In genomic region chr9:33153001-33153400, GRCh38 we compare ENCODE assay signal across 15 cellular contexts. TPM values are rescaled to one million over a fixed set of nuclear protein-coding genes. Genes with fewer than 3 reads are reported as not detected.
DNase-seq lines count a peak whose midpoint lies in the region; ATAC-seq and TF ChIP-seq lines count a peak whose summit lies in the region.
"Had no signal": no experiment of that assay in that cellular context is flagged by ENCODE, and none has a peak within 500 bp of the region (broad histone marks: within the 10 kb centered on the region; RNA-seq: fewer than 3 reads in every experiment).

No MANE protein-coding gene starts in this region.

- TF ChIP-seq CTCF in OCI-LY7 (conservative IDR thresholded peaks at IDR 0.05; ENCODE audit: low read length) (no peak), endothelial cell (IDR thresholded peaks at IDR 0.05; ENCODE audit: unreplicated experiment) (no peak)

- peak overlapping the region; percentile 95 for H3K27ac Mint-ChIP-seq in activated T-cell treated with anti-CD3 and anti-CD28 coated beads, Interleukin-2, amount 50 U/mL, for 72 hours
- peak overlapping the region; percentile 32 for H3K27ac Mint-ChIP-seq in endothelial cell (ENCODE audit: unreplicated experiment)
- H3K27ac Mint-ChIP-seq in stimulated activated naive B cell treated with anti-CD40 and anti-IgM and Interleukin-4, amounts not matched to agents 10 μg/mL and 1 μg/mL and 100 μg/mL, for 72 hours, result peak overlapping the region; percentile 91

- H3K27me3 Mint-ChIP-seq in activated T-cell treated with anti-CD3 and anti-CD28 coated beads, Interleukin-2, amount 50 U/mL, for 72 hours (ENCODE audit: low read depth), result no peaks in the 10 kb centered on the region
- peaks cover 3% of the 10 kb centered on the region for H3K27me3 Mint-ChIP-seq in endothelial cell (ENCODE audit: unreplicated experiment)
- no peaks in the 10 kb centered on the region for H3K27me3 Mint-ChIP-seq in stimulated activated naive B cell treated with anti-CD40 and anti-IgM and Interleukin-4, amounts not matched to agents 10 μg/mL and 1 μg/mL and 100 μg/mL, for 72 hours

- H3K36me3 ChIP-seq in OCI-LY7 (ENCODE audit: insufficient read depth, low read length), result no peaks in the 10 kb centered on the region
- H3K36me3 ChIP-seq: lower lobe of right lung, SJSA1, thoracic aorta had no signal

- peak overlapping the region; percentile 56 for H3K27ac ChIP-seq in OCI-LY7 (ENCODE audit: low read depth, low read length, poor library complexity, severe bottlenecking)
- H3K27ac ChIP-seq: dorsolateral prefrontal cortex, lower lobe of right lung, SJSA1 had no signal

- ATAC-seq in activated T-cell treated with anti-CD3 and anti-CD28 coated beads, Interleukin-2, amount 50 U/mL, for 72 hours (replicated peaks in 1 of 2), result no peak
- ATAC-seq in stimulated activated naive B cell treated with anti-CD40 and anti-IgM and Interleukin-4, amounts not matched to agents 10 μg/mL and 1 μg/mL and 100 μg/mL, for 72 hours (replicated peaks), result peak; percentile 57 to 61
- ATAC-seq: lower lobe of right lung had no signal

- no peak overlapping the region for H2AFZ ChIP-seq in OCI-LY7 (ENCODE audit: low read length)

- POLR2A ChIA-PET in OCI-LY7 (lab: Charles Lee), result interaction anchor here (0.8 kb wide), 1 partner anchor 23 kb away, joined by 3 read pairs; no protein-coding TSS in a partner anchor

- H3K9me2 ChIP-seq in OCI-LY7 (ENCODE audit: insufficient read depth, low read length), result no peaks in the 10 kb centered on the region

- peak overlapping the region; percentile 57 for H3K4me2 ChIP-seq in OCI-LY7 (ENCODE audit: low read length)

- BruUV-seq in OCI-LY7 (replicated peaks; lab: Mats Ljungman, UMichigan), result no TSS peak

- peaks cover 47% of the 10 kb centered on the region for H3K4me1 ChIP-seq in OCI-LY7 (ENCODE audit: insufficient read depth, low read length, poor library complexity, severe bottlenecking)

- H3K4me3 ChIP-seq in OCI-LY7 (ENCODE audit: low read depth, low read length, poor library complexity, severe bottlenecking), result no peak overlapping the region
- H3K4me3 ChIP-seq: dorsolateral prefrontal cortex, lower lobe of right lung, SJSA1, thoracic aorta had no signal

- DNase-seq in activated T-cell treated with anti-CD3 and anti-CD28 coated beads, Interleukin-2, amount 50 U/mL, for 72 hours, result no peak
- no peak for DNase-seq in activated T-cell treated with anti-CD3 and anti-CD28 coated beads for 4 hours
- no peak for DNase-seq in OCI-LY7 (ENCODE audit: low spot score)
- DNase-seq in endothelial cell (ENCODE audit: low spot score), result no peak
- no peak for DNase-seq in stimulated activated naive B cell treated with anti-CD40 and anti-IgM and Interleukin-4, amounts not matched to agents 10 μg/mL and 1 μg/mL and 100 μg/mL, for 72 hours
- no peak for DNase-seq in H4 (ENCODE audit: low spot score)
- no peak for DNase-seq in NCI-H748 treated with DMSO at 0.1 percent for 48 hours (lab: John Stamatoyannopoulos, UW)
- no peak for DNase-seq in epidermal melanocyte (ENCODE audit: insufficient read length, low spot score)
- DNase-seq: activated CD8-positive, alpha-beta memory T cell treated with anti-CD3 and anti-CD28 coated beads, Interleukin-2, amount 50 U/mL, for 4 hours; dorsolateral prefrontal cortex; lower lobe of right lung; NCI-H2081 treated with DMSO at 0.1 percent for 48 hours; NK-92 treated with Interleukin-12 subunit alpha and Interleukin-12 subunit beta, amount 100 ng/mL, for 24 hours had no signal

- peaks cover 91% of the 10 kb centered on the region for H3K79me2 ChIP-seq in OCI-LY7 (ENCODE audit: insufficient read depth, low read depth, low read length)

- H3K9me3 ChIP-seq in OCI-LY7 (ENCODE audit: low read length), result no peaks in the 10 kb centered on the region
- H3K9me3 ChIP-seq: lower lobe of right lung, SJSA1, thoracic aorta had no signal

- H4K20me1 ChIP-seq in OCI-LY7 (ENCODE audit: insufficient read depth, low read length), result peaks cover 18% of the 10 kb centered on the region

- peaks cover 0 to 6% of the 10 kb centered on the region in 2 donors for H3K36me3 Mint-ChIP-seq in activated T-cell treated with anti-CD3 and anti-CD28 coated beads, Interleukin-2, amount 50 U/mL, for 72 hours (ENCODE audit: insufficient read depth in 2 of 2)
- H3K36me3 Mint-ChIP-seq in endothelial cell (ENCODE audit: low read depth, unreplicated experiment), result peaks cover 6% of the 10 kb centered on the region
- H3K36me3 Mint-ChIP-seq in stimulated activated naive B cell treated with anti-CD40 and anti-IgM and Interleukin-4, amounts not matched to agents 10 μg/mL and 1 μg/mL and 100 μg/mL, for 72 hours, result peaks cover 8 to 17% of the 10 kb centered on the region in 2 donors

- peak overlapping the region in 1 of 2 donors; percentile 88 for H3K4me3 Mint-ChIP-seq in activated T-cell treated with anti-CD3 and anti-CD28 coated beads, Interleukin-2, amount 50 U/mL, for 72 hours
- H3K4me3 Mint-ChIP-seq in endothelial cell (ENCODE audit: unreplicated experiment), result no peak overlapping the region
- peak overlapping the region; percentile 36 to 67 for H3K4me3 Mint-ChIP-seq in stimulated activated naive B cell treated with anti-CD40 and anti-IgM and Interleukin-4, amounts not matched to agents 10 μg/mL and 1 μg/mL and 100 μg/mL, for 72 hours

- H3K4me1 Mint-ChIP-seq in activated T-cell treated with anti-CD3 and anti-CD28 coated beads, Interleukin-2, amount 50 U/mL, for 72 hours (ENCODE audit: low read depth), result peaks cover 80% of the 10 kb centered on the region
- H3K4me1 Mint-ChIP-seq in endothelial cell (ENCODE audit: unreplicated experiment), result peaks cover 70% of the 10 kb centered on the region
- peaks cover 54 to 87% of the 10 kb centered on the region in 2 donors for H3K4me1 Mint-ChIP-seq in stimulated activated naive B cell treated with anti-CD40 and anti-IgM and Interleukin-4, amounts not matched to agents 10 μg/mL and 1 μg/mL and 100 μg/mL, for 72 hours

- peaks cover 0 to 2% of the 10 kb centered on the region in 2 donors for H3K9me3 Mint-ChIP-seq in activated T-cell treated with anti-CD3 and anti-CD28 coated beads, Interleukin-2, amount 50 U/mL, for 72 hours
- no peaks in the 10 kb centered on the region for H3K9me3 Mint-ChIP-seq in endothelial cell (ENCODE audit: unreplicated experiment)
- no peaks in the 10 kb centered on the region for H3K9me3 Mint-ChIP-seq in stimulated activated naive B cell treated with anti-CD40 and anti-IgM and Interleukin-4, amounts not matched to agents 10 μg/mL and 1 μg/mL and 100 μg/mL, for 72 hours

- intact Hi-C loops in OCI-LY7 (cut with micrococcal nuclease; ENCODE audit: unreplicated experiment), result loop anchor here (10.0 kb wide), 1 partner anchor 142 kb away; the partner anchor contains the start of gene NFX1

- CTCF ChIA-PET in OCI-LY7 (lab: Charles Lee; ENCODE audit: unreplicated experiment), result no interaction called here

RNA-seq across cellular contexts. Expression of gene B4GALT1, which starts 14.1 kb away (rescaled TPM):
- 10 to 100 TPM; 72.2 to 91.9 TPM for total RNA-seq in activated T-cell treated with anti-CD3 and anti-CD28 coated beads, Interleukin-2, amount 50 U/mL, for 72 hours
- 8.1 and 12.8 TPM in 2 replicates for total RNA-seq in OCI-LY7 (2014; rRNA removed; shearing (Covaris generic))
- total RNA-seq in OCI-LY7 (2022) (38.7 and 43.7 TPM in 2 replicates), endothelial cell (ENCODE audit: unreplicated experiment) (86.7 TPM)
- total RNA-seq in H4 (2014; rRNA removed; shearing (Covaris generic)), result 33.5 and 34.5 TPM in 2 replicates

Comparison
In these comparisons a context has a peak if more than half of its experiments do, and no peak if none do; other contexts are left out.
1. ATAC-seq: peak in stimulated activated naive B cell treated with anti-CD40 and anti-IgM and Interleukin-4, amounts not matched to agents 10 μg/mL and 1 μg/mL and 100 μg/mL, for 72 hours (2 of 2); none in activated T-cell treated with anti-CD3 and anti-CD28 coated beads, Interleukin-2, amount 50 U/mL, for 72 hours (0 of 2).
2. H3K27ac Mint-ChIP-seq: peak in every context shown above with its lines; median percentile 95 in activated T-cell treated with anti-CD3 and anti-CD28 coated beads, Interleukin-2, amount 50 U/mL, for 72 hours; 91 in stimulated activated naive B cell treated with anti-CD40 and anti-IgM and Interleukin-4, amounts not matched to agents 10 μg/mL and 1 μg/mL and 100 μg/mL, for 72 hours; 32 in endothelial cell.